Comparison of ENCODE assay signal across 9 cellular contexts in genomic region chr20:34703061-34703572, GRCh38. TPM values are rescaled to one million over a fixed set of nuclear protein-coding genes. Genes with fewer than 3 reads are reported as not detected.
DNase-seq lines count a peak whose midpoint lies in the region; ATAC-seq, FAIRE-seq and TF ChIP-seq lines count a peak whose summit lies in the region.
"Had no signal": no experiment of that assay in that cellular context is flagged by ENCODE, and none has a peak within 500 bp of the region (broad histone marks: within the 10 kb centered on the region; RNA-seq: fewer than 3 reads in every experiment).

No MANE protein-coding gene starts in this region.

- no peak for DNase-seq in activated naive CD4-positive, alpha-beta T cell (lab: John Stamatoyannopoulos, UW)
- DNase-seq in GM12878 (ENCODE audit: low read depth, low spot score) = no peak
- DNase-seq in mesenchymal stem cell = no peak
- DNase-seq in upper lobe of left lung = no peak
- no peak for DNase-seq in RPMI8226
- no peak for DNase-seq in NCI-H345 treated with DMSO at 0.1 percent for 48 hours (lab: John Stamatoyannopoulos, UW; ENCODE audit: unreplicated experiment)
- DNase-seq: stimulated activated CD4-positive, alpha-beta T cell treated with anti-CD3 and anti-CD28 coated beads, Interleukin-1b, Interleukin-23, amount 100 ng/mL, for 48 hours had no signal

- TF ChIP-seq CTCF in GM12878 (IDR thresholded peaks at IDR 0.05 in 2 of 3, conservative IDR thresholded peaks at IDR 0.05 in 1 of 3; ENCODE audit: control insufficient read depth in 2 of 3, extremely low read depth in 1 of 3, insufficient read depth in 1 of 3, low read depth in 3 of 3, low read length in 3 of 3) (no peak), upper lobe of left lung (IDR thresholded peaks at IDR 0.05) (no peak)

- H4K20me1 ChIP-seq in GM12878 (ENCODE audit: control insufficient read depth, insufficient read depth) = no peaks in the 10 kb centered on the region

- POLR2A ChIA-PET in GM12878 (lab: Charles Lee) = interaction anchor here (0.8 to 1.8 kb wide), 5 partner anchors 10 to 186 kb away, joined by 3 to 11 read pairs (median 4); no protein-coding TSS in a partner anchor

- no peak overlapping the region for H2BK5ac ChIP-seq in mesenchymal stem cell (ENCODE audit: low read depth, low read length, poor library complexity, severe bottlenecking)

- no peak for FAIRE-seq in GM12878 (lab: Jason Lieb, UNC)

- H3K4me2 ChIP-seq in GM12878 (ENCODE audit: control insufficient read depth, insufficient read depth) = peak overlapping the region; percentile 88
- H3K4me2 ChIP-seq in mesenchymal stem cell (ENCODE audit: low read length, poor library complexity, severe bottlenecking) = peak overlapping the region; percentile 99

- H3K4me3 Mint-ChIP-seq in activated naive CD4-positive, alpha-beta T cell treated with anti-CD3 and anti-CD28 coated beads, Interleukin-2, amount 50 U/mL, for 24 hours = peak overlapping the region; percentile 93

- no peaks in the 10 kb centered on the region for H3K27me3 Mint-ChIP-seq in activated naive CD4-positive, alpha-beta T cell treated with anti-CD3 and anti-CD28 coated beads, Interleukin-2, amount 50 U/mL, for 24 hours

- H3K27ac ChIP-seq in GM12878 (ENCODE audit: control insufficient read depth, insufficient read depth) (no peak overlapping the region), mesenchymal stem cell (ENCODE audit: low read length, poor library complexity, severe bottlenecking) (no peak overlapping the region), upper lobe of left lung (peak overlapping the region in 3 of 4 donors; percentile 94 to 100 (median 99))

- peak overlapping the region; percentile 12 for H2BK120ac ChIP-seq in mesenchymal stem cell (ENCODE audit: low read depth, low read length)

- H3K14ac ChIP-seq in mesenchymal stem cell (ENCODE audit: low read length in 2 of 2) = no peak overlapping the region

- H3K4me3 ChIP-seq in GM12878 (peak overlapping the region; percentile 96; the same call in 1 of the 2 replicates), mesenchymal stem cell (ENCODE audit: insufficient read depth in 1 of 2, low read depth in 1 of 2, low read length in 2 of 2) (peak overlapping the region in 1 of 2 experiments; percentile 83), upper lobe of left lung (peak overlapping the region in 3 of 4 donors; percentile 55 to 82 (median 73))

- ATAC-seq in GM12878 (no peak), upper lobe of left lung (ENCODE audit: low FRiP score in 2 of 2) (no peak), GM21447 (IDR thresholded peaks at IDR 0.05; ENCODE audit: unreplicated experiment) (no peak)

- no peak overlapping the region for H2BK15ac ChIP-seq in mesenchymal stem cell (ENCODE audit: low read depth, poor library complexity, severe bottlenecking)

- H3K4me1 ChIP-seq in GM12878 (ENCODE audit: control insufficient read depth, insufficient read depth, low read length) = peaks cover 3% of the 10 kb centered on the region; the same call in 1 of the 2 replicates
- peaks cover 13% of the 10 kb centered on the region for H3K4me1 ChIP-seq in mesenchymal stem cell (ENCODE audit: control insufficient read depth, insufficient read depth, low read depth, low read length)
- H3K4me1 ChIP-seq in upper lobe of left lung = peaks cover 19 to 29% (median 22%) of the 10 kb centered on the region in 4 donors

- no peak overlapping the region for H4K8ac ChIP-seq in mesenchymal stem cell (ENCODE audit: low read length)

- no peaks in the 10 kb centered on the region for H3K36me3 Mint-ChIP-seq in activated naive CD4-positive, alpha-beta T cell treated with anti-CD3 and anti-CD28 coated beads, Interleukin-2, amount 50 U/mL, for 24 hours

- CTCF ChIA-PET in GM12878 (lab: Yijun Ruan, JAX) = interaction anchor here (1.0 to 10.2 kb wide), 9 partner anchors 10 to 389 kb away, joined by 3 to 118 read pairs (median 4); no protein-coding TSS in a partner anchor

- peak overlapping the region in 1 of 2 experiments; percentile 17 for H3K4ac ChIP-seq in mesenchymal stem cell (ENCODE audit: low read depth in 1 of 2, low read length in 2 of 2)

- peaks cover 22% of the 10 kb centered on the region for H3K4me1 Mint-ChIP-seq in activated naive CD4-positive, alpha-beta T cell treated with anti-CD3 and anti-CD28 coated beads, Interleukin-2, amount 50 U/mL, for 24 hours

- peak overlapping the region; percentile 77 for H3K27ac Mint-ChIP-seq in activated naive CD4-positive, alpha-beta T cell treated with anti-CD3 and anti-CD28 coated beads, Interleukin-2, amount 50 U/mL, for 24 hours

- H3K9me3 ChIP-seq in GM12878 (replicated peaks; ENCODE audit: control insufficient read depth, insufficient read depth, low read length) = no peaks in the 10 kb centered on the region
- H3K9me3 ChIP-seq in mesenchymal stem cell (ENCODE audit: control insufficient read depth, low read length) = no peaks in the 10 kb centered on the region
- no peaks in the 10 kb centered on the region for H3K9me3 ChIP-seq in upper lobe of left lung

- TF ChIP-seq EP300 in GM12878 (IDR thresholded peaks at IDR 0.05; ENCODE audit: borderline replicate concordance in 1 of 2, control insufficient read depth in 1 of 2, low read depth in 2 of 2, low read length in 2 of 2) (no peak), upper lobe of left lung (IDR thresholded peaks at IDR 0.05) (no peak)

- RAD21 ChIA-PET in GM12878 (lab: Charles Lee; ENCODE audit: unreplicated experiment) = interaction anchor here (1.0 to 1.9 kb wide), 3 partner anchors 22 to 67 kb away, joined by 3 to 11 read pairs (median 7); partner anchors contain the start of gene PIGU

- H2AK5ac ChIP-seq in mesenchymal stem cell (ENCODE audit: low read length, severe bottlenecking) = no peak overlapping the region

- peak overlapping the region in 1 of 2 experiments; percentile 57 for H2BK12ac ChIP-seq in mesenchymal stem cell (ENCODE audit: low read length in 2 of 2)

- H2AFZ ChIP-seq in GM12878 (ENCODE audit: control insufficient read depth, low read depth, low read length) (peak overlapping the region; percentile 71), mesenchymal stem cell (ENCODE audit: low read depth, low read length) (peak overlapping the region; percentile 30)

- H3K79me1 ChIP-seq in mesenchymal stem cell (replicated peaks; ENCODE audit: low read length, poor library complexity, severe bottlenecking) = peaks cover 10% of the 10 kb centered on the region

- no peaks in the 10 kb centered on the region for H3K27me3 ChIP-seq in GM12878 (replicated peaks in 1 of 2; ENCODE audit: control insufficient read depth in 2 of 2, insufficient read depth in 2 of 2, low read length in 1 of 2)
- peaks cover 0 to 16% of the 10 kb centered on the region in 2 experiments for H3K27me3 ChIP-seq in mesenchymal stem cell (ENCODE audit: control insufficient read depth in 1 of 2, insufficient read depth in 1 of 2, low read length in 2 of 2)
- no peaks in the 10 kb centered on the region for H3K27me3 ChIP-seq in upper lobe of left lung

- WGBS in GM12878 (ENCODE audit: insufficient coverage, insufficient replicate concordance, low lambda C conversion rate, missing lambda C conversion rate) = 18% methylated on average over 5 of the region's 5 CpGs
- WGBS in mesenchymal stem cell = 29% methylated on average over 5 of the region's 5 CpGs
- WGBS in upper lobe of left lung, 2 donors = 22 to 23% methylated on average over 5 of the region's 5 CpGs

- TF ChIP-seq POLR2A in GM12878 (IDR thresholded peaks at IDR 0.05; ENCODE audit: low read depth, low read length) (no peak), upper lobe of left lung (IDR thresholded peaks at IDR 0.05) (no peak)

- intact Hi-C loops in GM12878 (cut with micrococcal nuclease; ENCODE audit: unreplicated experiment) = no loop called here

- in situ Hi-C loops in GM12878 (cut with MboI) = no loop called here

- H4K91ac ChIP-seq in mesenchymal stem cell (ENCODE audit: low read length) = no peak overlapping the region

- SMC1A ChIA-PET in GM12878 (lab: Charles Lee; ENCODE audit: uncharacterized antibody, unreplicated experiment) = interaction anchor here (0.6 to 13.1 kb wide), 10 partner anchors 11 to 390 kb away, joined by 3 to 146 read pairs (median 4); no protein-coding TSS in a partner anchor

- H3K9ac ChIP-seq in GM12878 (ENCODE audit: control insufficient read depth, insufficient read depth, low read length) = peak overlapping the region; percentile 63
- peak overlapping the region; percentile 92 for H3K9ac ChIP-seq in mesenchymal stem cell (ENCODE audit: low read length)

- no peaks in the 10 kb centered on the region for H3K36me3 ChIP-seq in GM12878 (ENCODE audit: control insufficient read depth in 2 of 2, insufficient read depth in 2 of 2, low read length in 1 of 2)
- peaks cover 0 to 4% of the 10 kb centered on the region in 2 experiments for H3K36me3 ChIP-seq in mesenchymal stem cell (ENCODE audit: control insufficient read depth in 1 of 2, insufficient read depth in 2 of 2, low read depth in 1 of 2, low read length in 2 of 2)
- no peaks in the 10 kb centered on the region for H3K36me3 ChIP-seq in upper lobe of left lung

- BruUV-seq in GM12878 (replicated peaks; lab: Mats Ljungman, UMichigan) = TSS peak; percentile 47

- H3K9me3 Mint-ChIP-seq in activated naive CD4-positive, alpha-beta T cell treated with anti-CD3 and anti-CD28 coated beads, Interleukin-2, amount 50 U/mL, for 24 hours = no peaks in the 10 kb centered on the region

- no peak for TF ChIP-seq RAD21 in GM12878 (IDR thresholded peaks at IDR 0.05; ENCODE audit: insufficient read depth, low read depth, low read length)

- no peaks in the 10 kb centered on the region for H3K79me2 ChIP-seq in GM12878 (ENCODE audit: control insufficient read depth, insufficient read depth, low read length)

- H3K18ac ChIP-seq in mesenchymal stem cell (ENCODE audit: low read depth in 1 of 2, low read length in 2 of 2) = peak overlapping the region in 1 of 2 experiments; percentile 14

- no peak overlapping the region for H3K23ac ChIP-seq in mesenchymal stem cell (ENCODE audit: low read length in 2 of 2)

RNA-seq across cellular contexts. Expression of gene TP53INP2, which starts 1.0 kb away (rescaled TPM):
- total RNA-seq in GM12878 (2013; cell fraction: nucleolus; rRNA removed) = 16.3 and 19.6 TPM in 2 replicates
- total RNA-seq in GM12878 (2014; rRNA removed) = 3.4 and 3.7 TPM in 2 replicates
- total RNA-seq in GM12878 (2014; rRNA removed; fragmentation: Illumina TruSeq; extraction: Trizol) = 3.1 and 3.2 TPM in 2 replicates
- total RNA-seq in GM12878 (2021) = 13.0 and 13.5 TPM in 2 replicates
- 9.2 TPM for polyA plus RNA-seq in GM12878 (2011; ENCODE audit: low read depth)
- 4.1 and 5.8 TPM in 2 replicates for polyA plus RNA-seq in GM12878 (2011; rRNA removed)
- polyA plus RNA-seq in GM12878 (2011; cell fraction: cytosol; rRNA removed) = 4.6 and 8.0 TPM in 2 replicates
- 10.0 and 14.8 TPM in 2 replicates for polyA plus RNA-seq in GM12878 (2011; cell fraction: nucleus; rRNA removed)
- 9.7 and 14.9 TPM in 2 replicates for polyA plus RNA-seq in GM12878 (2012)
- polyA plus RNA-seq in GM12878 (2014; fragmentation: Illumina TruSeq; extraction: Trizol) = 16.0 and 18.5 TPM in 2 replicates
- polyA plus RNA-seq in GM12878 (2014; fragmentation: Nextera tagmentation; extraction: Ambion mirVana) = 1 to 10 TPM; 2.8 to 3.7 TPM
- 8.5 and 10.1 TPM in 2 replicates for polyA plus RNA-seq in GM12878 (2014; rRNA removed)
- 1 to 10 TPM; 2.8 to 4.2 TPM for polyA plus RNA-seq in GM12878 (2016; fragmentation: Nextera tagmentation; extraction: Ambion mirVana)
- 3.6 and 4.7 TPM in 2 replicates for polyA minus RNA-seq in GM12878 (2011; rRNA and poly(A)+ RNA removed)
- 2.4 and 3.3 TPM in 2 replicates for polyA minus RNA-seq in GM12878 (2011; cell fraction: cytosol; rRNA and poly(A)+ RNA removed)
- polyA minus RNA-seq in GM12878 (2011; cell fraction: nucleus; rRNA and poly(A)+ RNA removed) = 5.7 and 6.4 TPM in 2 replicates
- 44.3 TPM for polyA plus RNA-seq in mesenchymal stem cell (2013, experiment 1 of 2)
- 41.7 TPM for polyA plus RNA-seq in mesenchymal stem cell (2013, experiment 2 of 2)
- 10 to 100 TPM; 11.2 to 26.1 (median 16.5) TPM for total RNA-seq in upper lobe of left lung

RNA-seq across cellular contexts. Expression of gene PIGU, which starts 26.2 kb away (rescaled TPM):
- total RNA-seq in GM12878 (2013; cell fraction: nucleolus; rRNA removed) = 61.6 and 70.1 TPM in 2 replicates
- total RNA-seq in GM12878 (2014; rRNA removed) (19.8 and 21.0 TPM in 2 replicates), GM12878 (2014; rRNA removed; fragmentation: Illumina TruSeq; extraction: Trizol) (24.6 and 26.2 TPM in 2 replicates), GM12878 (2021) (19.7 and 22.0 TPM in 2 replicates), upper lobe of left lung (10 to 100 TPM in 5 of 6 donors, 1 to 10 TPM in 1; 8.0 to 17.1 (median 12.7) TPM)
- 16.2 TPM for polyA plus RNA-seq in GM12878 (2011; ENCODE audit: low read depth)
- polyA plus RNA-seq in GM12878 (2011; rRNA removed) (88.2 and 103 TPM in 2 replicates), GM12878 (2014; fragmentation: Illumina TruSeq; extraction: Trizol) (44.4 and 78.5 TPM in 2 replicates), GM12878 (2014; fragmentation: Nextera tagmentation; extraction: Ambion mirVana) (1 to 10 TPM; 4.1 to 6.3 TPM), GM12878 (2014; rRNA removed) (19.4 and 25.4 TPM in 2 replicates), GM12878 (2016; fragmentation: Nextera tagmentation; extraction: Ambion mirVana) (10 to 100 TPM; 31.1 to 34.3 TPM)
- 55.8 and 68.5 TPM in 2 replicates for polyA plus RNA-seq in GM12878 (2011; cell fraction: cytosol; rRNA removed)
- 29.8 and 31.1 TPM in 2 replicates for polyA plus RNA-seq in GM12878 (2011; cell fraction: nucleus; rRNA removed)
- polyA plus RNA-seq in GM12878 (2012) = 19.1 and 20.3 TPM in 2 replicates
- 63.0 and 92.7 TPM in 2 replicates for polyA minus RNA-seq in GM12878 (2011; rRNA and poly(A)+ RNA removed)
- 10.4 and 10.5 TPM in 2 replicates for polyA minus RNA-seq in GM12878 (2011; cell fraction: cytosol; rRNA and poly(A)+ RNA removed)
- 18.4 and 24.7 TPM in 2 replicates for polyA minus RNA-seq in GM12878 (2011; cell fraction: nucleus; rRNA and poly(A)+ RNA removed)
- polyA plus RNA-seq in mesenchymal stem cell (2013, experiment 1 of 2) = 22.2 TPM
- polyA plus RNA-seq in mesenchymal stem cell (2013, experiment 2 of 2) = 23.9 TPM

Comparison
In these comparisons a context has a peak if more than half of its experiments do, and no peak if none do; other contexts are left out.
1. H3K27ac ChIP-seq: peak in upper lobe of left lung (3 of 4); none in GM12878 (single experiment) and mesenchymal stem cell (single experiment).